Comparison of ENCODE assay signal across 8 cellular contexts in genomic region chr16:81836279-81837054, GRCh38. TPM values are rescaled to one million over a fixed set of nuclear protein-coding genes. Genes with fewer than 3 reads are reported as not detected.
DNase-seq lines count a peak whose midpoint lies in the region; ATAC-seq and TF ChIP-seq lines count a peak whose summit lies in the region.

No MANE protein-coding gene starts in this region.

- peak; percentile 92 for DNase-seq in GM12865 (ENCODE audit: low read depth)
- no peak for DNase-seq in adrenal gland
- DNase-seq in medulla oblongata (ENCODE audit: extremely low spot score) = no peak
- no peak for DNase-seq in omental fat pad (ENCODE audit: low spot score)
- DNase-seq in GM03348 (ENCODE audit: low spot score) = no peak

- H3K4me1 ChIP-seq in adrenal gland (replicated peaks in 1 of 2) = no peaks in the 10 kb centered on the region

- ATAC-seq in GM19452 (IDR thresholded peaks at IDR 0.05; ENCODE audit: unreplicated experiment) (peak; percentile 68), HG03060 (IDR thresholded peaks at IDR 0.05; ENCODE audit: low read depth, unreplicated experiment) (peak; percentile 48), omental fat pad (ENCODE audit: low FRiP score) (no peak)

- H3K9me3 ChIP-seq in adrenal gland (replicated peaks in 1 of 3) = no peaks in the 10 kb centered on the region

- intact Hi-C loops in adrenal gland (cut with DNase I) = no loop called here

- H3K4me1 Mint-ChIP-seq in T-helper 1 cell treated with Interleukin-12 subunit alpha and Interleukin-12 subunit beta and Interleukin-4 antibody, amounts not matched to agents 30 μg/mL and 1 μg/mL, for 36 hours (ENCODE audit: low read depth) = peaks cover 23% of the 10 kb centered on the region

- TF ChIP-seq CTCF in GM12865 (IDR thresholded peaks at IDR 0.05; ENCODE audit: insufficient read depth, low read depth, low read length, missing control alignments) (no peak), adrenal gland (IDR thresholded peaks at IDR 0.05) (no peak), omental fat pad (IDR thresholded peaks at IDR 0.05) (no peak)

- H3K4me3 ChIP-seq in GM12865 (ENCODE audit: low read depth, low read length) (no peak overlapping the region; the same call in 1 of the 2 replicates), adrenal gland (no peak overlapping the region)

- H3K4me3 Mint-ChIP-seq in T-helper 1 cell treated with Interleukin-12 subunit alpha and Interleukin-12 subunit beta and Interleukin-4 antibody, amounts not matched to agents 30 μg/mL and 1 μg/mL, for 36 hours = no peak overlapping the region

- TF ChIP-seq POLR2A in adrenal gland (IDR thresholded peaks at IDR 0.05) = no peak

- WGBS in adrenal gland, 4 donors = 64 to 82% (median 72%) methylated on average over 11 to 12 of the region's 12 CpGs

- H3K27ac ChIP-seq in adrenal gland = no peak overlapping the region

- H3K9me3 Mint-ChIP-seq in T-helper 1 cell treated with Interleukin-12 subunit alpha and Interleukin-12 subunit beta and Interleukin-4 antibody, amounts not matched to agents 30 μg/mL and 1 μg/mL, for 36 hours = no peaks in the 10 kb centered on the region

- H3K36me3 ChIP-seq in adrenal gland (replicated peaks in 1 of 2) = no peaks in the 10 kb centered on the region

- no peaks in the 10 kb centered on the region for H3K27me3 ChIP-seq in adrenal gland

- no peaks in the 10 kb centered on the region for H3K36me3 Mint-ChIP-seq in T-helper 1 cell treated with Interleukin-12 subunit alpha and Interleukin-12 subunit beta and Interleukin-4 antibody, amounts not matched to agents 30 μg/mL and 1 μg/mL, for 36 hours (ENCODE audit: low read depth)

- H3K27me3 Mint-ChIP-seq in T-helper 1 cell treated with Interleukin-12 subunit alpha and Interleukin-12 subunit beta and Interleukin-4 antibody, amounts not matched to agents 30 μg/mL and 1 μg/mL, for 36 hours (ENCODE audit: low read depth) = no peaks in the 10 kb centered on the region

- H3K27ac Mint-ChIP-seq in T-helper 1 cell treated with Interleukin-12 subunit alpha and Interleukin-12 subunit beta and Interleukin-4 antibody, amounts not matched to agents 30 μg/mL and 1 μg/mL, for 36 hours = peak overlapping the region; percentile 68

RNA-seq across cellular contexts. Expression of gene PLCG2, which starts 57.4 kb away (rescaled TPM):
- 10 to 100 TPM in 5 of 8 donors, 1 to 10 TPM in 3; 4.8 to 47.2 (median 10.9) TPM for total RNA-seq in adrenal gland
- polyA plus RNA-seq in adrenal gland = 10 to 100 TPM in 1 of 3 donors, 1 to 10 TPM in 2; 5.1 to 47.6 (median 8.3) TPM
- 10 to 100 TPM in 3 of 4 donors, 1 to 10 TPM in 1; 8.3 to 59.6 (median 19.9) TPM for total RNA-seq in omental fat pad
